2 cellular contexts compared by ENCODE assay signal in the genomic region with DNA sequence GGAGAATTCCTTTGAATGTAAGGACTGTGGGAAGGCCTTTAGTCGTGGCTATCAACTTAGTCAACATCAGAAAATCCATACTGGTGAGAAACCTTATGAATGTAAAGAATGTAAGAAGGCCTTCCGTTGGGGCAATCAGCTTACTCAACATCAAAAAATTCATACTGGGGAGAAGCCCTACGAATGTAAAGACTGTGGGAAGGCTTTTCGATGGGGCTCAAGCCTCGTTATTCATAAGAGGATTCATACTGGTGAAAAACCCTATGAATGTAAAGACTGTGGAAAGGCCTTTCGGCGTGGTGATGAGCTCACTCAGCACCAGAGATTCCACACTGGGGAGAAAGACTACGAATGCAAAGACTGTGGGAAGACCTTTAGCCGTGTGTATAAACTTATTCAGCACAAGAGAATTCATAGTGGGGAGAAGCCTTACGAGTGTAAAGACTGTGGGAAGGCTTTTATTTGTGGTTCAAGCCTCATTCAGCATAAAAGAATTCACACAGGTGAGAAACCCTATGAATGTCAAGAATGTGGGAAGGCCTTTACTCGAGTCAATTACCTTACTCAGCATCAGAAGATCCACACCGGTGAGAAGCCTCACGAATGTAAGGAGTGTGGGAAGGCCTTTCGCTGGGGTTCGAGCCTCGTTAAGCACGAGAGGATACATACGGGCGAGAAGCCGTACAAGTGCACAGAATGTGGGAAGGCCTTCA.
TF ChIP-seq lines count a peak whose summit lies in the region.

No MANE protein-coding gene starts in this region.

TF ChIP-seq in liver, 16 proteins besides CTCF, POLR2A, EP300 and RAD21 (continued from another document):
- TF ChIP-seq, protein P1, sequence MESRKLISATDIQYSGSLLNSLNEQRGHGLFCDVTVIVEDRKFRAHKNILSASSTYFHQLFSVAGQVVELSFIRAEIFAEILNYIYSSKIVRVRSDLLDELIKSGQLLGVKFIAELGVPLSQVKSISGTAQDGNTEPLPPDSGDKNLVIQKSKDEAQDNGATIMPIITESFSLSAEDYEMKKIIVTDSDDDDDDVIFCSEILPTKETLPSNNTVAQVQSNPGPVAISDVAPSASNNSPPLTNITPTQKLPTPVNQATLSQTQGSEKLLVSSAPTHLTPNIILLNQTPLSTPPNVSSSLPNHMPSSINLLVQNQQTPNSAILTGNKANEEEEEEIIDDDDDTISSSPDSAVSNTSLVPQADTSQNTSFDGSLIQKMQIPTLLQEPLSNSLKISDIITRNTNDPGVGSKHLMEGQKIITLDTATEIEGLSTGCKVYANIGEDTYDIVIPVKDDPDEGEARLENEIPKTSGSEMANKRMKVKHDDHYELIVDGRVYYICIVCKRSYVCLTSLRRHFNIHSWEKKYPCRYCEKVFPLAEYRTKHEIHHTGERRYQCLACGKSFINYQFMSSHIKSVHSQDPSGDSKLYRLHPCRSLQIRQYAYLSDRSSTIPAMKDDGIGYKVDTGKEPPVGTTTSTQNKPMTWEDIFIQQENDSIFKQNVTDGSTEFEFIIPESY (IDR thresholded peaks at IDR 0.05): no peak
- TF ChIP-seq SP1 (IDR thresholded peaks at IDR 0.05): no peak
- no peak for TF ChIP-seq EGR1 (IDR thresholded peaks at IDR 0.05; ENCODE audit: low read depth in 2 of 2)
- no peak for TF ChIP-seq TAF1 (conservative IDR thresholded peaks at IDR 0.05)
- TF ChIP-seq FOXA1 (IDR thresholded peaks at IDR 0.05): no peak
- TF ChIP-seq GABPA (IDR thresholded peaks at IDR 0.05 in 1 of 2, conservative IDR thresholded peaks at IDR 0.05 in 1 of 2): no peak
- TF ChIP-seq FOXA2 (IDR thresholded peaks at IDR 0.05): no peak
- TF ChIP-seq, protein P2, sequence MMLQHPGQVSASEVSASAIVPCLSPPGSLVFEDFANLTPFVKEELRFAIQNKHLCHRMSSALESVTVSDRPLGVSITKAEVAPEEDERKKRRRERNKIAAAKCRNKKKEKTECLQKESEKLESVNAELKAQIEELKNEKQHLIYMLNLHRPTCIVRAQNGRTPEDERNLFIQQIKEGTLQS (IDR thresholded peaks at IDR 0.05): no peak
- TF ChIP-seq, protein P3, sequence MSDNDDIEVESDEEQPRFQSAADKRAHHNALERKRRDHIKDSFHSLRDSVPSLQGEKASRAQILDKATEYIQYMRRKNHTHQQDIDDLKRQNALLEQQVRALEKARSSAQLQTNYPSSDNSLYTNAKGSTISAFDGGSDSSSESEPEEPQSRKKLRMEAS (IDR thresholded peaks at IDR 0.05): no peak
- no peak for TF ChIP-seq NR2F2 (IDR thresholded peaks at IDR 0.05)
- no peak for TF ChIP-seq YY1 (IDR thresholded peaks at IDR 0.05)
- no peak for TF ChIP-seq HNF4G (IDR thresholded peaks at IDR 0.05)
- TF ChIP-seq, protein P4, sequence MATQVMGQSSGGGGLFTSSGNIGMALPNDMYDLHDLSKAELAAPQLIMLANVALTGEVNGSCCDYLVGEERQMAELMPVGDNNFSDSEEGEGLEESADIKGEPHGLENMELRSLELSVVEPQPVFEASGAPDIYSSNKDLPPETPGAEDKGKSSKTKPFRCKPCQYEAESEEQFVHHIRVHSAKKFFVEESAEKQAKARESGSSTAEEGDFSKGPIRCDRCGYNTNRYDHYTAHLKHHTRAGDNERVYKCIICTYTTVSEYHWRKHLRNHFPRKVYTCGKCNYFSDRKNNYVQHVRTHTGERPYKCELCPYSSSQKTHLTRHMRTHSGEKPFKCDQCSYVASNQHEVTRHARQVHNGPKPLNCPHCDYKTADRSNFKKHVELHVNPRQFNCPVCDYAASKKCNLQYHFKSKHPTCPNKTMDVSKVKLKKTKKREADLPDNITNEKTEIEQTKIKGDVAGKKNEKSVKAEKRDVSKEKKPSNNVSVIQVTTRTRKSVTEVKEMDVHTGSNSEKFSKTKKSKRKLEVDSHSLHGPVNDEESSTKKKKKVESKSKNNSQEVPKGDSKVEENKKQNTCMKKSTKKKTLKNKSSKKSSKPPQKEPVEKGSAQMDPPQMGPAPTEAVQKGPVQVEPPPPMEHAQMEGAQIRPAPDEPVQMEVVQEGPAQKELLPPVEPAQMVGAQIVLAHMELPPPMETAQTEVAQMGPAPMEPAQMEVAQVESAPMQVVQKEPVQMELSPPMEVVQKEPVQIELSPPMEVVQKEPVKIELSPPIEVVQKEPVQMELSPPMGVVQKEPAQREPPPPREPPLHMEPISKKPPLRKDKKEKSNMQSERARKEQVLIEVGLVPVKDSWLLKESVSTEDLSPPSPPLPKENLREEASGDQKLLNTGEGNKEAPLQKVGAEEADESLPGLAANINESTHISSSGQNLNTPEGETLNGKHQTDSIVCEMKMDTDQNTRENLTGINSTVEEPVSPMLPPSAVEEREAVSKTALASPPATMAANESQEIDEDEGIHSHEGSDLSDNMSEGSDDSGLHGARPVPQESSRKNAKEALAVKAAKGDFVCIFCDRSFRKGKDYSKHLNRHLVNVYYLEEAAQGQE (IDR thresholded peaks at IDR 0.05): no peak
- TF ChIP-seq JUND (IDR thresholded peaks at IDR 0.05): no peak

TF ChIP-seq in SK-N-SH, 30 proteins besides CTCF, POLR2A, EP300 and RAD21 (continued from another document):
- TF ChIP-seq RFX5 (IDR thresholded peaks at IDR 0.05; ENCODE audit: low read length) (no peak), CHD2 (IDR thresholded peaks at IDR 0.05; ENCODE audit: low read length, partially characterized antibody) (no peak), TAF1 (IDR thresholded peaks at IDR 0.05; ENCODE audit: borderline replicate concordance, low read depth, low read length) (no peak), SIN3A (IDR thresholded peaks at IDR 0.05; ENCODE audit: borderline replicate concordance, low read depth, low read length) (no peak), JUND (IDR thresholded peaks at IDR 0.05) (no peak), FOSL2 (IDR thresholded peaks at IDR 0.05; ENCODE audit: borderline replicate concordance, low read depth) (no peak)
- TF ChIP-seq, protein P4 (IDR thresholded peaks at IDR 0.05; ENCODE audit: low read depth, low read length): no peak
- TF ChIP-seq, protein P1 (IDR thresholded peaks at IDR 0.05; ENCODE audit: borderline replicate concordance, low read depth): no peak
- TF ChIP-seq, protein P5, sequence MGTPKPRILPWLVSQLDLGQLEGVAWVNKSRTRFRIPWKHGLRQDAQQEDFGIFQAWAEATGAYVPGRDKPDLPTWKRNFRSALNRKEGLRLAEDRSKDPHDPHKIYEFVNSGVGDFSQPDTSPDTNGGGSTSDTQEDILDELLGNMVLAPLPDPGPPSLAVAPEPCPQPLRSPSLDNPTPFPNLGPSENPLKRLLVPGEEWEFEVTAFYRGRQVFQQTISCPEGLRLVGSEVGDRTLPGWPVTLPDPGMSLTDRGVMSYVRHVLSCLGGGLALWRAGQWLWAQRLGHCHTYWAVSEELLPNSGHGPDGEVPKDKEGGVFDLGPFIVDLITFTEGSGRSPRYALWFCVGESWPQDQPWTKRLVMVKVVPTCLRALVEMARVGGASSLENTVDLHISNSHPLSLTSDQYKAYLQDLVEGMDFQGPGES (IDR thresholded peaks at IDR 0.05; ENCODE audit: low read depth, low read length): no peak
